Comparison of ENCODE assay signal across 10 cellular contexts in genomic region chr4:76589402-76589801, GRCh38.
DNase-seq lines count a peak whose midpoint lies in the region; ATAC-seq and TF ChIP-seq lines count a peak whose summit lies in the region.
"Had no signal": no experiment of that assay in that cellular context is flagged by ENCODE, and none has a peak within 500 bp of the region (broad histone marks: within the 10 kb centered on the region; RNA-seq: fewer than 3 reads in every experiment).

No MANE protein-coding gene starts in this region.

- H3K4ac ChIP-seq in mesendoderm (ENCODE audit: low read depth, low read length), result peak overlapping the region; percentile 93

- H3K9me3 ChIP-seq in heart left ventricle (no peaks in the 10 kb centered on the region), duodenal mucosa (ENCODE audit: control insufficient read depth in 1 of 2, low read length in 2 of 2) (no peaks in the 10 kb centered on the region)

- WGBS in heart left ventricle, 4 donors, result 0 to 35% (median 28%) methylated on average over 1 of the region's 1 CpG
- no CpG with 5 or more reads among the region's 1 CpG for WGBS in mesendoderm (ENCODE audit: extremely low coverage, insufficient coverage, low lambda C conversion rate)

- H4K8ac ChIP-seq in mesendoderm (ENCODE audit: low read depth, low read length), result no peak overlapping the region

- no peaks in the 10 kb centered on the region for H3K79me2 ChIP-seq in mesendoderm (ENCODE audit: control insufficient read depth, insufficient read depth, low read length)

- no peaks in the 10 kb centered on the region for H3K79me1 ChIP-seq in mesendoderm (ENCODE audit: low read length)

- H3K56ac ChIP-seq in mesendoderm (ENCODE audit: low read length), result peak overlapping the region; percentile 53

- H3K36me3 ChIP-seq in heart left ventricle, result no peaks in the 10 kb centered on the region
- H3K36me3 ChIP-seq in duodenal mucosa (ENCODE audit: control insufficient read depth in 1 of 2, insufficient read depth in 2 of 2, low read length in 2 of 2), result no peaks in the 10 kb centered on the region
- H3K36me3 ChIP-seq in mesendoderm (ENCODE audit: control insufficient read depth, insufficient read depth, low read length), result no peaks in the 10 kb centered on the region

- H3K23ac ChIP-seq in mesendoderm (ENCODE audit: low read length), result no peak overlapping the region

- H3K4me3 ChIP-seq in heart left ventricle (no peak overlapping the region), duodenal mucosa (ENCODE audit: low read depth in 1 of 2, low read length in 2 of 2) (peak overlapping the region in 1 of 2 donors; percentile 27), mesendoderm (ENCODE audit: low read length) (no peak overlapping the region)
- H3K4me3 ChIP-seq: SK-N-MC had no signal

- H3K4me2 ChIP-seq in mesendoderm (ENCODE audit: low read length), result no peak overlapping the region

- no peak overlapping the region for H2AK5ac ChIP-seq in mesendoderm (ENCODE audit: low read length)

- H2BK120ac ChIP-seq in mesendoderm (ENCODE audit: low read depth, low read length), result peak overlapping the region; percentile 99

- H3K18ac ChIP-seq in mesendoderm (ENCODE audit: low read length), result peak overlapping the region; percentile 98

- DNase-seq in heart left ventricle, result no peak
- DNase-seq in Right ventricle myocardium inferior (ENCODE audit: missing footprints), result no peak
- DNase-seq in mesendoderm, result peak; percentile 81
- no peak for DNase-seq in activated CD4-positive, alpha-beta T cell treated with anti-CD3 and anti-CD28 coated beads, Interleukin-2, amount 50 U/mL, for 4 hours
- no peak for DNase-seq in central memory CD4-positive, alpha-beta T cell

- H3K27ac ChIP-seq in heart left ventricle (peak overlapping the region; percentile 36 to 95 (median 70)), duodenal mucosa (ENCODE audit: low read depth, low read length) (peak overlapping the region; percentile 24), mesendoderm (ENCODE audit: low read depth, low read length) (peak overlapping the region; percentile 95)
- H3K27ac ChIP-seq: epithelial cell of prostate, SK-N-MC had no signal

- H4K5ac ChIP-seq in mesendoderm (ENCODE audit: low read length), result no peak overlapping the region

- H3K9ac ChIP-seq in duodenal mucosa (ENCODE audit: low read depth in 1 of 2, low read length in 2 of 2) (peak overlapping the region in 1 of 2 donors; percentile 49), mesendoderm (ENCODE audit: low read length) (no peak overlapping the region)

- peaks cover 0 to 15% (median 0%) of the 10 kb centered on the region in 9 donors for H3K27me3 ChIP-seq in heart left ventricle
- H3K27me3 ChIP-seq in duodenal mucosa (ENCODE audit: control insufficient read depth in 1 of 2, insufficient read depth in 2 of 2, low read length in 2 of 2), result peaks cover 0 to 2% of the 10 kb centered on the region in 2 donors
- H3K27me3 ChIP-seq in mesendoderm (ENCODE audit: insufficient read depth, low read length, poor library complexity), result no peaks in the 10 kb centered on the region

- H2BK15ac ChIP-seq in mesendoderm (replicated peaks; ENCODE audit: low read depth), result no peak overlapping the region

- H2BK5ac ChIP-seq in mesendoderm (ENCODE audit: low read length), result peak overlapping the region; percentile 72

- no peak for TF ChIP-seq CTCF in heart left ventricle (IDR thresholded peaks at IDR 0.05)

- H3K4me1 ChIP-seq in heart left ventricle (peaks cover 0 to 50% (median 18%) of the 10 kb centered on the region in 12 donors), duodenal mucosa (ENCODE audit: control insufficient read depth in 1 of 2, insufficient read depth in 2 of 2, low read length in 2 of 2) (peaks cover 29 to 47% of the 10 kb centered on the region in 2 donors), mesendoderm (ENCODE audit: control insufficient read depth, low read depth, low read length) (peaks cover 11% of the 10 kb centered on the region)

- TF ChIP-seq POLR2A in heart left ventricle (IDR thresholded peaks at IDR 0.05), result no peak

- intact Hi-C loops in heart left ventricle (cut with DNase I) (loop anchor here in 3 of 10 donors (10.0 kb wide), 1 partner anchor 65 kb away; no protein-coding TSS in a partner anchor), Right ventricle myocardium inferior (cut with DNase I) (no loop called here)

- no peak for ATAC-seq in heart left ventricle
- no peak for ATAC-seq in Right ventricle myocardium inferior
- ATAC-seq in HG03097 (IDR thresholded peaks at IDR 0.05; ENCODE audit: low FRiP score, unreplicated experiment), result no peak
- no peak for ATAC-seq in GM19023 (IDR thresholded peaks at IDR 0.05; ENCODE audit: unreplicated experiment)

Comparison
In these comparisons a context has a peak if more than half of its experiments do, and no peak if none do; other contexts are left out.
1. H3K27ac ChIP-seq: peak in every context shown above with its lines; median percentile 95 in mesendoderm; 70 in heart left ventricle; 24 in duodenal mucosa.